ENCODE assay signal across 12 cellular contexts in the genomic region with DNA sequence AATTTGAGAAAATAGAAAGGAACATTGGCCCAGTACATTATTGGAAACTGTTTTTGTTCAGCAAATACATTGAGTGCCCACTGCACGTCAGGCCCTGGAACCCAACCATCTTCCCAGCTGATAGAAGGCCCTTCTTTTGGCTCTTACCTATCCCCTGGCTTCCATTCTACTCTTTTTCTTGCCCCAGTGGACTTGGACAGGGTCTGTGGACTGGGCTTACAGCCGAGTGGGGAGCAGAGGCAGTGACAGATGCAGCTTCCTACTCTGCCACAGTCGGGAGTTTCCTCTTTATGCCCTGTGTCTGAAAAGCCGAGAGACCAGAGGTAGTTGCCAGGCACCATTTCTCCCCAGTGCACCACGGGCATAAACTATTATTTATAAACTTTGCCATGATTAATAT.
DNase-seq lines count a peak whose midpoint lies in the region; ATAC-seq and TF ChIP-seq lines count a peak whose summit lies in the region.
"Had no signal": no experiment of that assay in that cellular context is flagged by ENCODE, and none has a peak within 500 bp of the region (broad histone marks: within the 10 kb centered on the region; RNA-seq: fewer than 3 reads in every experiment).

No MANE protein-coding gene starts in this region.

- H3K4me1 ChIP-seq in Caco-2: peaks cover 10% of the 10 kb centered on the region
- H3K4me1 ChIP-seq in GM23248 (ENCODE audit: insufficient read depth): peaks cover 45% of the 10 kb centered on the region
- peaks cover 30 to 56% (median 42%) of the 10 kb centered on the region in 4 donors for H3K4me1 ChIP-seq in upper lobe of left lung

- H2AFZ ChIP-seq in GM23248: no peak overlapping the region

- H3K4me1 Mint-ChIP-seq in Caco-2 (ENCODE audit: low read depth, unreplicated experiment) (peaks cover 12% of the 10 kb centered on the region), T-cell (peaks cover 62 to 82% (median 73%) of the 10 kb centered on the region in 3 donors)
- H3K4me1 Mint-ChIP-seq in stimulated activated effector memory CD8-positive, alpha-beta T cell treated with anti-CD3 and anti-CD28 coated beads, Interleukin-12 subunit alpha, Interleukin-12 subunit beta, amount 100 ng/mL, for 72 hours: peaks cover 56% of the 10 kb centered on the region

- intact Hi-C loops in Caco-2 (cut with micrococcal nuclease; ENCODE audit: unreplicated experiment) (no loop called here), left cardiac atrium (cut with DNase I) (no loop called here)

- H3K36me3 Mint-ChIP-seq in Caco-2 (ENCODE audit: insufficient read depth, unreplicated experiment) (peaks cover 28% of the 10 kb centered on the region), T-cell (peaks cover 8% of the 10 kb centered on the region)
- H3K36me3 Mint-ChIP-seq in stimulated activated effector memory CD8-positive, alpha-beta T cell treated with anti-CD3 and anti-CD28 coated beads, Interleukin-12 subunit alpha, Interleukin-12 subunit beta, amount 100 ng/mL, for 72 hours: peaks cover 6% of the 10 kb centered on the region

- no TSS peak for BruUV-seq in Caco-2 (replicated peaks; lab: Mats Ljungman, UMichigan)

- no peak overlapping the region for H3K4me2 ChIP-seq in GM23248 (ENCODE audit: unreplicated experiment)

- H3K9me3 ChIP-seq in Caco-2: no peaks in the 10 kb centered on the region
- no peaks in the 10 kb centered on the region for H3K9me3 ChIP-seq in GM23248 (ENCODE audit: low read depth)
- no peaks in the 10 kb centered on the region for H3K9me3 ChIP-seq in upper lobe of left lung

- peaks cover 25% of the 10 kb centered on the region for H3F3A ChIP-seq in GM23248 (ENCODE audit: insufficient read depth)

- POLR2A ChIA-PET in Caco-2 (lab: Charles Lee) (no interaction called here), T-cell (lab: Charles Lee) (interaction anchor here in 1 of 2 donors (0.8 kb wide), 1 partner anchor 91 kb away, joined by 11 read pairs; no protein-coding TSS in a partner anchor)

- H3K27ac Mint-ChIP-seq in Caco-2 (ENCODE audit: unreplicated experiment): peak overlapping the region; percentile 42
- H3K27ac Mint-ChIP-seq in T-cell: peak overlapping the region; percentile 84 to 85
- peak overlapping the region; percentile 64 for H3K27ac Mint-ChIP-seq in stimulated activated effector memory CD8-positive, alpha-beta T cell treated with anti-CD3 and anti-CD28 coated beads, Interleukin-12 subunit alpha, Interleukin-12 subunit beta, amount 100 ng/mL, for 72 hours
- H3K27ac Mint-ChIP-seq: progenitor cell of endocrine pancreas had no signal

- H3K4me3 ChIP-seq in Caco-2 (ENCODE audit: low read depth, low read length): no peak overlapping the region
- no peak overlapping the region for H3K4me3 ChIP-seq in GM23248
- no peak overlapping the region for H3K4me3 ChIP-seq in upper lobe of left lung

- ATAC-seq in T-cell (replicated peaks in 1 of 4) (no peak), left cardiac atrium (peak; percentile 12 to 24), HG02884 (IDR thresholded peaks at IDR 0.05; ENCODE audit: unreplicated experiment) (no peak), upper lobe of left lung (ENCODE audit: low FRiP score in 2 of 2) (no peak)
- no peak for ATAC-seq in stimulated activated effector memory CD8-positive, alpha-beta T cell treated with anti-CD3 and anti-CD28 coated beads, Interleukin-12 subunit alpha, Interleukin-12 subunit beta, amount 100 ng/mL, for 72 hours

- no peak overlapping the region for H3K9ac ChIP-seq in GM23248

- TF ChIP-seq EP300 in upper lobe of left lung (IDR thresholded peaks at IDR 0.05): no peak

- H3K79me2 ChIP-seq in GM23248 (ENCODE audit: insufficient read depth): peaks cover 100% of the 10 kb centered on the region

- H3K4me3 Mint-ChIP-seq in Caco-2 (ENCODE audit: unreplicated experiment) (no peak overlapping the region), T-cell (no peak overlapping the region)
- H3K4me3 Mint-ChIP-seq in stimulated activated effector memory CD8-positive, alpha-beta T cell treated with anti-CD3 and anti-CD28 coated beads, Interleukin-12 subunit alpha, Interleukin-12 subunit beta, amount 100 ng/mL, for 72 hours: no peak overlapping the region

- CTCF ChIA-PET in Caco-2 (lab: Charles Lee): no interaction called here
- CTCF ChIA-PET in T-cell (lab: Charles Lee): no interaction called here

- in situ Hi-C loops in GM23248 (cut with MboI): no loop called here

- TF ChIP-seq CTCF in Caco-2 (IDR thresholded peaks at IDR 0.05; ENCODE audit: insufficient read depth in 1 of 2, low read depth in 1 of 2, low read length in 1 of 2, severe bottlenecking in 1 of 2, unreplicated experiment in 1 of 2): no peak
- TF ChIP-seq CTCF in upper lobe of left lung (IDR thresholded peaks at IDR 0.05): no peak

- H3K27me3 Mint-ChIP-seq in Caco-2 (ENCODE audit: insufficient read depth, unreplicated experiment) (no peaks in the 10 kb centered on the region), T-cell (no peaks in the 10 kb centered on the region)
- H3K27me3 Mint-ChIP-seq: progenitor cell of endocrine pancreas had no signal

- WGBS in GM23248 (ENCODE audit: low coverage in 1 of 2, low lambda C conversion rate in 2 of 2, missing lambda C conversion rate in 2 of 2), 2 experiments: 25 to 30% methylated on average over 5 of the region's 5 CpGs
- WGBS in upper lobe of left lung, 2 donors: 51 to 68% methylated on average over 5 of the region's 5 CpGs

- H3K9me3 Mint-ChIP-seq in Caco-2 (ENCODE audit: unreplicated experiment): no peaks in the 10 kb centered on the region
- H3K9me3 Mint-ChIP-seq in T-cell: no peaks in the 10 kb centered on the region
- H3K9me3 Mint-ChIP-seq in stimulated activated effector memory CD8-positive, alpha-beta T cell treated with anti-CD3 and anti-CD28 coated beads, Interleukin-12 subunit alpha, Interleukin-12 subunit beta, amount 100 ng/mL, for 72 hours: no peaks in the 10 kb centered on the region

- DNase-seq in Caco-2: peak in 1 of 2 experiments; percentile 3
- DNase-seq in T-cell: no peak
- no peak for DNase-seq in left cardiac atrium
- DNase-seq in stimulated activated effector memory CD8-positive, alpha-beta T cell treated with anti-CD3 and anti-CD28 coated beads, Interleukin-12 subunit alpha, Interleukin-12 subunit beta, amount 100 ng/mL, for 72 hours (ENCODE audit: low spot score in 2 of 2): no peak
- DNase-seq in GM23248: no peak
- DNase-seq in upper lobe of left lung: no peak
- DNase-seq: effector CD4-positive, alpha-beta T cell; NCI-H187 treated with DMSO at 0.1 percent for 48 hours; NCI-H526; stimulated activated CD4-positive, alpha-beta T cell treated with anti-CD3 and anti-CD28 coated beads, Interleukin-15, amount 100 ng/mL, for 24 hours had no signal

- no peaks in the 10 kb centered on the region for H3K27me3 ChIP-seq in Caco-2 (replicated peaks; ENCODE audit: control insufficient read depth, insufficient read depth, low read length)
- H3K27me3 ChIP-seq in GM23248 (replicated peaks; ENCODE audit: insufficient read depth): no peaks in the 10 kb centered on the region
- no peaks in the 10 kb centered on the region for H3K27me3 ChIP-seq in upper lobe of left lung

- H3K36me3 ChIP-seq in Caco-2 (ENCODE audit: control insufficient read depth, insufficient read depth, low read length): no peaks in the 10 kb centered on the region; the same call in 1 of the 2 replicates
- H3K36me3 ChIP-seq in GM23248 (ENCODE audit: low read depth): no peaks in the 10 kb centered on the region
- no peaks in the 10 kb centered on the region for H3K36me3 ChIP-seq in upper lobe of left lung

- TF ChIP-seq POLR2A in upper lobe of left lung (IDR thresholded peaks at IDR 0.05): no peak

- H3K27ac ChIP-seq in GM23248 (no peak overlapping the region), upper lobe of left lung (no peak overlapping the region)

- H3K9me2 ChIP-seq in GM23248 (ENCODE audit: insufficient read depth): no peaks in the 10 kb centered on the region

- no peaks in the 10 kb centered on the region for H4K20me1 ChIP-seq in GM23248 (ENCODE audit: insufficient read depth)

Comparison
In these comparisons a context has a peak if more than half of its experiments do, and no peak if none do; other contexts are left out.
1. ATAC-seq: peak in left cardiac atrium (2 of 2); none in T-cell (0 of 4), stimulated activated effector memory CD8-positive, alpha-beta T cell treated with anti-CD3 and anti-CD28 coated beads, Interleukin-12 subunit alpha, Interleukin-12 subunit beta, amount 100 ng/mL, for 72 hours (single experiment), HG02884 (single experiment) and upper lobe of left lung (0 of 2).
2. Peak in every context shown above with its lines, with median percentiles within 50 percentile points of each other: H3K27ac Mint-ChIP-seq.